Comparison of ENCODE assay signal across 8 cellular contexts in the genomic region with DNA sequence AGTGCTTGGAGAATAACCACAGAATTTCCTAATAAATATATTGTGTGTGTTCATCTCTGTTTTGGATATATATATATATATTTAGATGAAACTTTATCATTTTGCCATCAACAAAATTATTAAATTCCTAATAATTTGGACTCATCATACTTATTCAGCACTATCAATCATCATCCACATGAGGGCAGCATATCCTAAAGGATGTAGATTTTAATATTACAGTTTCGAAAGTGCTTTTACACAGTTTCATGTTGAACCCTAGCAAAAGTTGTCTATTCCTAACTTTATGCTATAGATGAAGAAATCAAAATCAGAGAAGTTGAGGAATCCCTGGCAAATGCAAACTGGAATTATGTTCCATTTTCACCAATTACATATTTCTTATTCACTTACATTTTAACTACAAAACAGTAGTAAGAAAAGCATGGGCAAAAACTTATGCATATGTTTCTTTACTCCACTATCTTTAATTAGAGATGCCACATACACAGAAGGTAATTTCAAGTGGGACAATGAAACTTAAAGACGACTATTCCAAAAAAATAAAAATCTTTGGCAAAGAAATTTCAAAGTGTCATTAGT. TPM values are rescaled to one million over a fixed set of nuclear protein-coding genes. Genes with fewer than 3 reads are reported as not detected.
DNase-seq lines count a peak whose midpoint lies in the region; ATAC-seq, FAIRE-seq and TF ChIP-seq lines count a peak whose summit lies in the region.

No MANE protein-coding gene starts in this region.

- no peaks in the 10 kb centered on the region for H3K4me1 Mint-ChIP-seq in astrocyte (ENCODE audit: low read depth, unreplicated experiment)

- H3K4me2 ChIP-seq in astrocyte (ENCODE audit: low read length), result peak overlapping the region; percentile 47

- no peaks in the 10 kb centered on the region for H3K36me3 ChIP-seq in astrocyte (ENCODE audit: insufficient read depth, low read length)

- H4K20me1 ChIP-seq in astrocyte (ENCODE audit: insufficient read depth, low read length), result no peaks in the 10 kb centered on the region

- H3K9ac ChIP-seq in astrocyte (ENCODE audit: low read length), result no peak overlapping the region

- H3K9me3 Mint-ChIP-seq in astrocyte (ENCODE audit: unreplicated experiment), result peaks cover under 1% of the 10 kb centered on the region

- H3K4me3 Mint-ChIP-seq in astrocyte (ENCODE audit: unreplicated experiment), result no peak overlapping the region

- DNase-seq in M059J (ENCODE audit: low read depth), result peak; percentile 28
- peak; percentile 4 for DNase-seq in astrocyte (ENCODE audit: low read depth)
- no peak for DNase-seq in left lobe of liver (ENCODE audit: low spot score)
- DNase-seq in activated T-cell treated with anti-CD3 and anti-CD28 coated beads, Interleukin-2, amount 50 U/mL, for 48 hours, result no peak
- no peak for DNase-seq in HuH-7.5 (ENCODE audit: low spot score)
- DNase-seq in ureter (ENCODE audit: low spot score), result no peak

- no peaks in the 10 kb centered on the region for H3K27me3 Mint-ChIP-seq in astrocyte (ENCODE audit: low read depth, unreplicated experiment)

- ATAC-seq in left lobe of liver, result peak; percentile 91

- TF ChIP-seq CTCF in GM12875 (IDR thresholded peaks at IDR 0.05; ENCODE audit: borderline replicate concordance, insufficient read depth, low read depth, low read length) (peak; percentile 9; the same call in 1 of the 2 replicates), astrocyte (IDR thresholded peaks at IDR 0.05; ENCODE audit: insufficient read depth, low read depth, low read length) (peak; percentile 35)

- H3K4me1 ChIP-seq in astrocyte (ENCODE audit: insufficient read depth, low read length), result no peaks in the 10 kb centered on the region

- H3K27ac ChIP-seq in astrocyte (ENCODE audit: low read depth, low read length), result no peak overlapping the region

- H3K27me3 ChIP-seq in astrocyte (ENCODE audit: insufficient read depth, low read length), result no peaks in the 10 kb centered on the region

- peak overlapping the region; percentile 22 for H2AFZ ChIP-seq in astrocyte (ENCODE audit: low read depth, low read length)

- no peak overlapping the region for H3K27ac Mint-ChIP-seq in astrocyte (ENCODE audit: unreplicated experiment)

- no peaks in the 10 kb centered on the region for H3K79me2 ChIP-seq in astrocyte (ENCODE audit: insufficient read depth, low read length)

- FAIRE-seq in A204.1 (lab: Jason Lieb, UNC), result peak; percentile 95
- no peak for FAIRE-seq in astrocyte (lab: Jason Lieb, UNC)

- H3K36me3 Mint-ChIP-seq in astrocyte (ENCODE audit: low read depth, unreplicated experiment), result no peaks in the 10 kb centered on the region

- H3K4me3 ChIP-seq in GM12875 (ENCODE audit: low read depth, low read length) (no peak overlapping the region), astrocyte (ENCODE audit: insufficient read depth, low read depth, low read length) (no peak overlapping the region)

- H3K9me3 ChIP-seq in astrocyte (ENCODE audit: insufficient read depth, low read depth, low read length), result no peaks in the 10 kb centered on the region

RNA-seq across cellular contexts. Expression of a gene that starts 36.6 kb away (rescaled TPM):
- not detected in 2 replicates for total RNA-seq in M059J (2014; rRNA removed; shearing (Covaris generic))
- total RNA-seq in astrocyte (not detected in 2 replicates), left lobe of liver (0.18 TPM), ureter (not detected)

RNA-seq across cellular contexts. Expression of a gene that starts 50.2 kb away (rescaled TPM):
- not detected in 2 replicates for total RNA-seq in M059J (2014; rRNA removed; shearing (Covaris generic))
- total RNA-seq in astrocyte (not detected in 2 replicates), left lobe of liver (not detected), ureter (not detected)

Comparison
In these comparisons a context has a peak if more than half of its experiments do, and no peak if none do; other contexts are left out.
1. DNase-seq: peak in M059J (single experiment) and astrocyte (single experiment); none in left lobe of liver (single experiment), activated T-cell treated with anti-CD3 and anti-CD28 coated beads, Interleukin-2, amount 50 U/mL, for 48 hours (0 of 2), HuH-7.5 (single experiment) and ureter (single experiment).